In genomic region chr1:25312806-25313470, GRCh38 we compare ENCODE assay signal across 4 cellular contexts. TPM values are rescaled to one million over a fixed set of nuclear protein-coding genes. Genes with fewer than 3 reads are reported as not detected.
"Had no signal": no experiment of that assay in that cellular context is flagged by ENCODE, and none has a peak within 500 bp of the region (broad histone marks: within the 10 kb centered on the region; RNA-seq: fewer than 3 reads in every experiment).

No MANE protein-coding gene starts in this region.

RNA-seq across cellular contexts. Expression of gene RHD, which starts 40.6 kb away (rescaled TPM):
- total RNA-seq: LHCN-M2, M059J, MCF 10A, NCI-H460 had no signal
